Comparison of ENCODE assay signal across 8 cellular contexts in the genomic region with DNA sequence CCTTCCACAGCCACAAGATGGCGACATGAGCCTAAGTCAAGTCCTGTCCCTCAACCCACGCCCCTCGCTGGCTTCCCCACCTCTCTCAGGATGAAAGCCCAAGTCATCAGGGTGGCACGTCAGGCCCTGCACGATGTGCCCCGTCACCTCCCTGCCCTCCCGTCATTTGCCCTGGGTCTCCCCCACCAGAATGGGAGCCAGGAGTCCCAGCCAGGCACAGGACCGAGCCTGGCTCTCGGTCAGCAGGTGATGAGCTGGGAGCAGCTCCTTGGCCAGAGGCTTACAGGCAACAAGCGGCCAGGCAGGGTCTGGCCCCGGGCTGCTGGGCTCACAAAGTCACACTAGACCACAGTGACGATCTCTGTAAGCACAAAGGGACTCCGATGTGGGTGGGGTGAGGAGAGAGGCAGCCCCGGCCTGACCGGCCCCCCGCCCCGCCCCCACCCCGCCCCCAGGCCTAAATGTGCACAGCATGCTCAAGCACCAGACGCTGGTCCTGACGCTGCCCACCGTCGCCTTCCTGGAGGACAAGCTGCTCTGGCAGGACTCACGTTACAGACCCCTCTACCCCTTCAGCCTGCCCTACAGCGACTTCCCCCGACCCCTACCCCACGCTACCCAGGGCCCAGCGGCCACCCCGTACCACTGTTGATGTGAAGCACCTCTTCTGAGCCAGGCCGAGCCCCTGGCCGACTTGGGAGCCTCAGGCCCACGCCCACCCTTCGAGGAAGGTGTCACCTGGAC. TPM values are rescaled to one million over a fixed set of nuclear protein-coding genes. Genes with fewer than 3 reads are reported as not detected.
DNase-seq lines count a peak whose midpoint lies in the region; ATAC-seq, FAIRE-seq and TF ChIP-seq lines count a peak whose summit lies in the region.

No MANE protein-coding gene starts in this region.

- no peaks in the 10 kb centered on the region for H3K9me3 Mint-ChIP-seq in chondrocyte (ENCODE audit: low read depth)

- peak; percentile 57 for TF ChIP-seq CTCF in A549 (IDR thresholded peaks at IDR 0.05)
- TF ChIP-seq CTCF in chondrocyte (IDR thresholded peaks at IDR 0.05): peak; percentile 84

- no peaks in the 10 kb centered on the region for H4K20me1 ChIP-seq in GM23248 (ENCODE audit: insufficient read depth)

- ATAC-seq in A549: peak; percentile 67 to 82; a peak in 5 of 6 replicates
- peak; percentile 73 for ATAC-seq in left lobe of liver
- no peak for ATAC-seq in GM18907 (IDR thresholded peaks at IDR 0.05; ENCODE audit: unreplicated experiment)

- H3K27ac ChIP-seq in A549: 0 out of 6 replicates have a peak overlapping the region, but pooled peaks of 1 of the 2 experiments have one; percentile 21
- H3K27ac ChIP-seq in GM23248: no peak overlapping the region

- CTCF ChIA-PET in A549 (lab: Yijun Ruan, JAX): interaction anchor here (0.5 to 5.3 kb wide), 42 partner anchors 8 to 329 kb away, joined by 3 to 77 read pairs (median 4); a partner anchor contains a TSS

- TF ChIP-seq RAD21 in A549 (conservative IDR thresholded peaks at IDR 0.05 in 1 of 2, IDR thresholded peaks at IDR 0.05 in 1 of 2): peak; percentile 57 to 64

- 0 out of 2 replicates have a peak, but pooled peaks cover under 1% of the 10 kb centered on the region for H3K79me2 ChIP-seq in GM23248 (ENCODE audit: insufficient read depth)

- no peaks in the 10 kb centered on the region; the same call in none of the 2 replicates for H3K36me3 ChIP-seq in GM23248 (ENCODE audit: low read depth)

- peaks cover 3% of the 10 kb centered on the region for H3K4me1 Mint-ChIP-seq in chondrocyte (ENCODE audit: low read depth)

- no peak for TF ChIP-seq EP300 in A549 (IDR thresholded peaks at IDR 0.05)

- no peaks in the 10 kb centered on the region for H3K27me3 Mint-ChIP-seq in chondrocyte (ENCODE audit: low read depth)

- no peak overlapping the region for H3K9ac ChIP-seq in GM23248

- POLR2A ChIA-PET in A549 (lab: Yijun Ruan, JAX): interaction anchor here (0.6 to 1.7 kb wide), 5 partner anchors 10 to 333 kb away, joined by 3 to 9 read pairs (median 6); a partner anchor contains a TSS

- DNase-seq in A549 (ENCODE audit: low read depth in 1 of 2, low spot score in 1 of 2) (peak in 1 of 2 experiments; percentile 86), GM23248 (peak; percentile 84), NCI-H446 treated with DMSO at 0.1 percent for 48 hours (lab: John Stamatoyannopoulos, UW) (peak; percentile 53), chondrocyte (ENCODE audit: low spot score) (peak; percentile 92), left lobe of liver (ENCODE audit: low spot score) (peak; percentile 76)
- DNase-seq in activated CD4-positive, alpha-beta T cell treated with anti-CD3 and anti-CD28 coated beads for 1 hour: peak; percentile 76
- DNase-seq in stimulated activated CD4-positive, alpha-beta T cell treated with anti-CD3 and anti-CD28 coated beads, Interleukin-4, amount 100 ng/mL, for 4 hours: peak; percentile 85 to 92

- WGBS in A549 (ENCODE audit: missing lambda C conversion rate): 56% methylated on average over 20 of the region's 32 CpGs
- WGBS in GM23248 (ENCODE audit: low coverage in 1 of 2, low lambda C conversion rate in 2 of 2, missing lambda C conversion rate in 2 of 2), 2 experiments: 61 to 63% methylated on average over 20 to 32 of the region's 32 CpGs

- H3K4me2 ChIP-seq in A549 (no peak overlapping the region), GM23248 (ENCODE audit: unreplicated experiment) (no peak overlapping the region)

- no peak overlapping the region for H2AFZ ChIP-seq in GM23248

- H3K4me3 Mint-ChIP-seq in chondrocyte (ENCODE audit: unreplicated experiment): no peak overlapping the region

- no peak overlapping the region for H3K4me3 ChIP-seq in A549
- no peak overlapping the region for H3K4me3 ChIP-seq in GM23248

- H3K36me3 Mint-ChIP-seq in chondrocyte (ENCODE audit: low read depth): peaks cover 21% of the 10 kb centered on the region

- TF ChIP-seq POLR2A in A549 (IDR thresholded peaks at IDR 0.05; ENCODE audit: low read length): no peak

- in situ Hi-C loops in GM23248 (cut with MboI): no loop called here

- H3K4me1 ChIP-seq in A549 (peaks cover 15% of the 10 kb centered on the region; the same call in 2 of the 3 replicates), GM23248 (ENCODE audit: insufficient read depth) (no peaks in the 10 kb centered on the region)

- no peak for FAIRE-seq in A549 (lab: Jason Lieb, UNC)

- H3K9me3 ChIP-seq in A549 (no peaks in the 10 kb centered on the region), GM23248 (ENCODE audit: low read depth) (no peaks in the 10 kb centered on the region)

- no peaks in the 10 kb centered on the region for H3F3A ChIP-seq in GM23248 (ENCODE audit: insufficient read depth)

- H3K9me2 ChIP-seq in GM23248 (ENCODE audit: insufficient read depth): no peaks in the 10 kb centered on the region

- H3K27me3 ChIP-seq in GM23248 (replicated peaks; ENCODE audit: insufficient read depth): no peaks in the 10 kb centered on the region

- H3K27ac Mint-ChIP-seq in chondrocyte (ENCODE audit: unreplicated experiment): no peak overlapping the region

TF ChIP-seq in A549, 52 proteins besides CTCF, POLR2A, EP300 and RAD21 (continues in another document):
- TF ChIP-seq BHLHE40 (IDR thresholded peaks at IDR 0.05; ENCODE audit: low read depth, low read length) (no peak), MAFK (IDR thresholded peaks at IDR 0.05; ENCODE audit: partially characterized antibody) (no peak), PHF8 (IDR thresholded peaks at IDR 0.05; ENCODE audit: borderline replicate concordance, low read depth) (no peak), MAZ (IDR thresholded peaks at IDR 0.05; ENCODE audit: borderline replicate concordance, low read depth, low read length) (no peak), JUNB (IDR thresholded peaks at IDR 0.05) (no peak), SMC3 (IDR thresholded peaks at IDR 0.05) (peak; percentile 36; the same call in 1 of the 3 replicates)
- TF ChIP-seq, protein P1, sequence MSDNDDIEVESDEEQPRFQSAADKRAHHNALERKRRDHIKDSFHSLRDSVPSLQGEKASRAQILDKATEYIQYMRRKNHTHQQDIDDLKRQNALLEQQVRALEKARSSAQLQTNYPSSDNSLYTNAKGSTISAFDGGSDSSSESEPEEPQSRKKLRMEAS (IDR thresholded peaks at IDR 0.05): 0 out of 2 replicates have a peak, but pooled peaks have one; percentile 14

RNA-seq across cellular contexts. Expression of a gene that starts 7.3 kb away (rescaled TPM):
- polyA plus RNA-seq in A549 (2011; rRNA removed) (25.9 and 26.4 TPM in 2 replicates), A549 (2017; fragmentation: RNase III; extraction: RNeasy Plus Mini Kit Qiagen cat#74134 plus additional on column Dnase treatment) (51.4 to 52.2 TPM (median 51.8 TPM) in 3 replicates), GM23248 (2016; fragmentation: Nextera tagmentation; extraction: Ambion mirVana) (71.6 and 73.9 TPM in 2 replicates)
- 155 and 187 TPM in 2 replicates for polyA plus RNA-seq in A549 (2012; cell fraction: cytosol; rRNA removed)
- polyA plus RNA-seq in A549 (2012; cell fraction: nucleus; rRNA removed): 156 and 201 TPM in 2 replicates
- polyA minus RNA-seq in A549 (2011; rRNA and poly(A)+ RNA removed): 15.7 and 18.3 TPM in 2 replicates
- 101 and 103 TPM in 2 replicates for total RNA-seq in GM23248 (2014; rRNA removed; shearing (Covaris generic))
- total RNA-seq in chondrocyte (39.4 to 46.1 TPM (median 39.6 TPM) in 3 replicates), left lobe of liver (43.3 TPM)

RNA-seq across cellular contexts. Expression of a gene that starts 11.6 kb away (rescaled TPM):
- polyA plus RNA-seq in A549 (2011; rRNA removed) (1.4 and 3.5 TPM in 2 replicates), A549 (2017; fragmentation: RNase III; extraction: RNeasy Plus Mini Kit Qiagen cat#74134 plus additional on column Dnase treatment) (1.2 to 2.6 TPM (median 1.5 TPM) in 3 replicates), GM23248 (2016; fragmentation: Nextera tagmentation; extraction: Ambion mirVana) (23.6 and 24.4 TPM in 2 replicates)
- 0.40 and 0.66 TPM in 2 replicates for polyA plus RNA-seq in A549 (2012; cell fraction: cytosol; rRNA removed)
- polyA plus RNA-seq in A549 (2012; cell fraction: nucleus; rRNA removed): 1.3 TPM in 2 replicates
- polyA minus RNA-seq in A549 (2011; rRNA and poly(A)+ RNA removed): 2.1 and 4.4 TPM in 2 replicates
- total RNA-seq in GM23248 (2014; rRNA removed; shearing (Covaris generic)): 21.6 and 22.3 TPM in 2 replicates
- total RNA-seq in chondrocyte (3.5 to 21.8 TPM (median 19.0 TPM) in 3 replicates), left lobe of liver (5.9 TPM)

RNA-seq across cellular contexts. Expression of a gene that starts 27.4 kb away (rescaled TPM):
- polyA plus RNA-seq in A549 (2011; rRNA removed) (not detected in 2 replicates), A549 (2017; fragmentation: RNase III; extraction: RNeasy Plus Mini Kit Qiagen cat#74134 plus additional on column Dnase treatment) (not detected in 3 replicates), GM23248 (2016; fragmentation: Nextera tagmentation; extraction: Ambion mirVana) (0.44 and 1.3 TPM in 2 replicates)
- not detected in 2 replicates for polyA plus RNA-seq in A549 (2012; cell fraction: cytosol; rRNA removed)
- polyA plus RNA-seq in A549 (2012; cell fraction: nucleus; rRNA removed): 0.04 TPM in 1 of 2 replicates, not detected in the other
- not detected in 2 replicates for polyA minus RNA-seq in A549 (2011; rRNA and poly(A)+ RNA removed)
- 1.1 and 3.7 TPM in 2 replicates for total RNA-seq in GM23248 (2014; rRNA removed; shearing (Covaris generic))
- total RNA-seq in chondrocyte (0.31 TPM in 1 of 3 replicates, not detected in the others), left lobe of liver (0.15 TPM)

RNA-seq across cellular contexts. Expression of a gene that starts 28.2 kb away (rescaled TPM):
- polyA plus RNA-seq in A549 (2011; rRNA removed) (0.72 and 0.85 TPM in 2 replicates), A549 (2017; fragmentation: RNase III; extraction: RNeasy Plus Mini Kit Qiagen cat#74134 plus additional on column Dnase treatment) (0.87 to 0.96 TPM (median 0.93 TPM) in 3 replicates), GM23248 (2016; fragmentation: Nextera tagmentation; extraction: Ambion mirVana) (35.1 and 35.4 TPM in 2 replicates)
- polyA plus RNA-seq in A549 (2012; cell fraction: cytosol; rRNA removed): 0.86 and 1.5 TPM in 2 replicates
- 0.95 and 1.4 TPM in 2 replicates for polyA plus RNA-seq in A549 (2012; cell fraction: nucleus; rRNA removed)
- polyA minus RNA-seq in A549 (2011; rRNA and poly(A)+ RNA removed): 2.2 and 2.8 TPM in 2 replicates
- 20.3 and 24.9 TPM in 2 replicates for total RNA-seq in GM23248 (2014; rRNA removed; shearing (Covaris generic))
- total RNA-seq in chondrocyte (4.7 to 13.4 TPM (median 12.0 TPM) in 3 replicates), left lobe of liver (1.9 TPM)

RNA-seq across cellular contexts. Expression of a gene that starts 30.4 kb away (rescaled TPM):
- polyA plus RNA-seq in A549 (2011; rRNA removed) (0.35 and 0.58 TPM in 2 replicates), A549 (2017; fragmentation: RNase III; extraction: RNeasy Plus Mini Kit Qiagen cat#74134 plus additional on column Dnase treatment) (0.77 to 1.5 TPM (median 0.81 TPM) in 3 replicates), GM23248 (2016; fragmentation: Nextera tagmentation; extraction: Ambion mirVana) (8.8 and 9.8 TPM in 2 replicates)
- polyA plus RNA-seq in A549 (2012; cell fraction: cytosol; rRNA removed): 1.0 and 1.6 TPM in 2 replicates
- 12.9 and 18.2 TPM in 2 replicates for polyA plus RNA-seq in A549 (2012; cell fraction: nucleus; rRNA removed)
- polyA minus RNA-seq in A549 (2011; rRNA and poly(A)+ RNA removed): 0.34 TPM in 1 of 2 replicates, not detected in the other
- total RNA-seq in GM23248 (2014; rRNA removed; shearing (Covaris generic)): 45.4 and 48.7 TPM in 2 replicates
- total RNA-seq in chondrocyte (2.2 to 9.3 TPM (median 8.9 TPM) in 3 replicates), left lobe of liver (0.30 TPM)
